Comparison of ENCODE assay signal across 18 cellular contexts in the genomic region with DNA sequence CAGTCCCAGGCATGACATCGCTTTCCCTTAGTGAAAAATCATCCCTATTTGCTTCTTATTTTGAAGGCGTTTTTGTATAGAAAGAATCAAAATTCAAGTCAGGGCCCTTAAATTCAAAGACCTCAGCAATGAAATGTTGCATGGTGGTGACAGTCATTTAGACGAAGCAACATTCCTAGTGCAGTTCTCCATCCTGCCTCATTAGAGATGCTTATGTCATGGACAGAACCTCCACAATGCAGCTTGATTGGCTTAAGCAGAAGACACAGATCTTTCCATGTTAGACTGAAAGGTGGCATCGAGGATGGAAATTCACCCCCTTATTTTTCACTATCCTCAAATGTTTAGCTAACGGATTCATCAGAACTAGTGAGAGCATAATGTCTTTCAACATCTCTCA. TPM values are rescaled to one million over a fixed set of nuclear protein-coding genes. Genes with fewer than 3 reads are reported as not detected.
A peak's percentile ranks its signal among the peaks of the same experiment; 100 is the strongest.
DNase-seq lines count a peak whose midpoint lies in the region; ATAC-seq, FAIRE-seq and TF ChIP-seq lines count a peak whose summit lies in the region.
"Had no signal": no experiment of that assay in that cellular context is flagged by ENCODE, and none has a peak within 500 bp of the region (broad histone marks: within the 10 kb centered on the region; RNA-seq: fewer than 3 reads in every experiment).

No MANE protein-coding gene starts in this region.

- H2BK15ac ChIP-seq in H1 (ENCODE audit: low read length), result no peak overlapping the region

- H3K27ac ChIP-seq in HEK293 (ENCODE audit: extremely low read depth, low read depth, low read length) (no peak overlapping the region), H1 (ENCODE audit: low read depth, low read length) (no peak overlapping the region), coronary artery (no peak overlapping the region)

- no peak for TF ChIP-seq EP300 in H1 (IDR thresholded peaks at IDR 0.05; ENCODE audit: borderline replicate concordance in 1 of 2, low read depth in 2 of 2, low read length in 2 of 2)

- H3K23ac ChIP-seq in H1 (ENCODE audit: insufficient read length), result no peak overlapping the region

- H4K5ac ChIP-seq in H1 (ENCODE audit: insufficient read length, low read depth, low read length), result no peak overlapping the region

- H3K18ac ChIP-seq in H1 (ENCODE audit: extremely low read depth, low read length), result no peak overlapping the region

- H3K23me2 ChIP-seq in H1 (ENCODE audit: low read depth, low read length), result no peaks in the 10 kb centered on the region

- no peak overlapping the region for H2AK5ac ChIP-seq in H1 (ENCODE audit: low read depth, low read length)

- H3K4me3 Mint-ChIP-seq in activated naive CD8-positive, alpha-beta T cell treated with anti-CD3 and anti-CD28 coated beads, Interleukin-2, amount 50 U/mL, for 24 hours, result no peak overlapping the region
- H3K4me3 Mint-ChIP-seq: CD4-positive, alpha-beta T cell had no signal

- TF ChIP-seq POLR2A in H1 (IDR thresholded peaks at IDR 0.05; ENCODE audit: control extremely low read depth in 1 of 2, low read depth in 2 of 2, low read length in 2 of 2), result no peak

- H2BK20ac ChIP-seq in H1 (ENCODE audit: low read length), result no peak overlapping the region

- H3K4me3 ChIP-seq in HEK293 (ENCODE audit: low read depth, low read length), result no peak overlapping the region
- H3K4me3 ChIP-seq in H1 (ENCODE audit: extremely low read depth in 1 of 4, insufficient read depth in 2 of 4, low read depth in 3 of 4, low read length in 4 of 4), result no peak overlapping the region
- no peak overlapping the region for H3K4me3 ChIP-seq in coronary artery
- H3K4me3 ChIP-seq: K562 had no signal

- H3K27ac Mint-ChIP-seq in activated naive CD8-positive, alpha-beta T cell treated with anti-CD3 and anti-CD28 coated beads, Interleukin-2, amount 50 U/mL, for 24 hours, result no peak overlapping the region
- H3K27ac Mint-ChIP-seq: CD4-positive, alpha-beta T cell had no signal

- TF ChIP-seq RAD21 in H1 (IDR thresholded peaks at IDR 0.05 in 1 of 2, conservative IDR thresholded peaks at IDR 0.05 in 1 of 2; ENCODE audit: low read depth in 2 of 2, low read length in 2 of 2), result no peak

- FAIRE-seq in H1 (lab: Jason Lieb, UNC), result peak; percentile 65
- FAIRE-seq: K562, RCC 7860 had no signal

- H3K27me3 ChIP-seq in H1 (replicated peaks in 1 of 4; ENCODE audit: control insufficient read depth in 3 of 4, extremely low read depth in 1 of 4, insufficient read depth in 3 of 4, low read length in 3 of 4), result no peaks in the 10 kb centered on the region

- POLR2A ChIA-PET in HEK293 (lab: Yijun Ruan, JAX), result interaction anchor here (1.0 kb wide), 1 partner anchor 53 kb away, joined by 3 read pairs; the partner anchor contains the start of gene CALM1
- POLR2A ChIA-PET in H1 (lab: Charles Lee; ENCODE audit: partially characterized antibody), result interaction anchor here (1.3 to 1.8 kb wide), 3 partner anchors 30 to 53 kb away, joined by 3 to 6 read pairs (median 3); partner anchors contain the start of gene CALM1

- TF ChIP-seq CTCF in HEK293 (tag by site-specific recombination; IDR thresholded peaks at IDR 0.05) (no peak), H1 (IDR thresholded peaks at IDR 0.05; ENCODE audit: control extremely low read depth in 1 of 3, insufficient read depth in 1 of 3, low read depth in 1 of 3, low read length in 3 of 3) (no peak), coronary artery (IDR thresholded peaks at IDR 0.05) (no peak)

- no peak overlapping the region for H3K4ac ChIP-seq in H1 (replicated peaks; ENCODE audit: insufficient read length, low read depth, low read length)

- H3K4me2 ChIP-seq in H1 (ENCODE audit: insufficient read depth in 1 of 2, low read depth in 2 of 2, low read length in 2 of 2), result no peak overlapping the region

- no peaks in the 10 kb centered on the region for H3K79me2 ChIP-seq in H1 (ENCODE audit: control insufficient read depth in 1 of 2, insufficient read depth in 2 of 2, low read length in 2 of 2)

- H3K9me3 Mint-ChIP-seq in activated naive CD8-positive, alpha-beta T cell treated with anti-CD3 and anti-CD28 coated beads, Interleukin-2, amount 50 U/mL, for 24 hours, result no peaks in the 10 kb centered on the region
- H3K9me3 Mint-ChIP-seq: CD4-positive, alpha-beta T cell had no signal

- H3K27me3 Mint-ChIP-seq in activated naive CD8-positive, alpha-beta T cell treated with anti-CD3 and anti-CD28 coated beads, Interleukin-2, amount 50 U/mL, for 24 hours, result peaks cover 7% of the 10 kb centered on the region

- no peaks in the 10 kb centered on the region for H3K79me1 ChIP-seq in H1 (ENCODE audit: low read depth, low read length)

- no peaks in the 10 kb centered on the region for H3K4me1 Mint-ChIP-seq in activated naive CD8-positive, alpha-beta T cell treated with anti-CD3 and anti-CD28 coated beads, Interleukin-2, amount 50 U/mL, for 24 hours

- H2BK5ac ChIP-seq in H1 (ENCODE audit: low read depth, low read length), result no peak overlapping the region

- no peak overlapping the region for H4K8ac ChIP-seq in H1 (ENCODE audit: extremely low read depth, insufficient read depth, low read length)

- no peak overlapping the region for H4K91ac ChIP-seq in H1 (replicated peaks; ENCODE audit: insufficient read length, low read length)

- no peaks in the 10 kb centered on the region for H3K9me3 ChIP-seq in HEK293 (ENCODE audit: control insufficient read depth, insufficient read depth, low read depth, low read length)
- H3K9me3 ChIP-seq in H1 (ENCODE audit: insufficient read depth in 2 of 2, low read depth in 1 of 2, low read length in 1 of 2), result no peaks in the 10 kb centered on the region

- ATAC-seq in activated naive CD8-positive, alpha-beta T cell treated with anti-CD3 and anti-CD28 coated beads, Interleukin-2, amount 50 U/mL, for 24 hours, result no peak
- ATAC-seq: K562, Right ventricle myocardium inferior had no signal

- H3K9ac ChIP-seq in H1 (replicated peaks in 1 of 4; ENCODE audit: extremely low read depth in 1 of 4, low read depth in 3 of 4, low read length in 3 of 4), result no peak overlapping the region

- peak; percentile 23 for DNase-seq in NCI-H82 (lab: John Stamatoyannopoulos, UW)
- no peak for DNase-seq in NCI-H82 treated with DMSO at 0.1 percent for 48 hours (lab: John Stamatoyannopoulos, UW; ENCODE audit: unreplicated experiment)
- DNase-seq in H1 (ENCODE audit: low read depth in 1 of 2, low spot score in 2 of 2), result no peak
- DNase-seq in retina, result peak; percentile 20
- no peak for DNase-seq in activated naive CD8-positive, alpha-beta T cell treated with anti-CD3 and anti-CD28 coated beads, Interleukin-2, amount 50 U/mL, for 24 hours
- DNase-seq in coronary artery (ENCODE audit: low spot score), result no peak
- DNase-seq: Calu3; CD4-positive, alpha-beta T cell; DMS79 treated with DMSO at 0.1 percent for 48 hours; H7; NCI-H1105; NCI-H226; NCI-H524; NK-92 treated with Interleukin-12 subunit alpha and Interleukin-12 subunit beta, amount 100 ng/mL, for 24 hours had no signal

- peaks cover 7% of the 10 kb centered on the region for H3K4me1 ChIP-seq in HEK293 (ENCODE audit: control insufficient read depth, insufficient read depth, low read length)
- H3K4me1 ChIP-seq in H1 (replicated peaks in 1 of 4; ENCODE audit: control insufficient read depth in 3 of 4, insufficient read depth in 4 of 4, low read length in 3 of 4), result peaks cover 0 to 5% (median 4%) of the 10 kb centered on the region in 4 experiments; a peak in 3 of 7 replicates

- no peaks in the 10 kb centered on the region for H4K20me1 ChIP-seq in H1 (replicated peaks in 1 of 2; ENCODE audit: control insufficient read depth in 1 of 2, insufficient read depth in 2 of 2, low read length in 2 of 2)

- no peak overlapping the region for H2BK12ac ChIP-seq in H1 (ENCODE audit: low read depth, low read length)

- 84% methylated on average over 5 of the region's 5 CpGs; no CpG with 5 or more reads in 1 of the 2 experiments for WGBS in H1 (ENCODE audit: extremely low coverage in 1 of 2, insufficient coverage in 1 of 2, insufficient read length in 1 of 2, insufficient replicate concordance in 2 of 2, low coverage in 1 of 2, low lambda C conversion rate in 2 of 2, missing lambda C conversion rate in 1 of 2), 2 experiments

- no peak overlapping the region for H2AFZ ChIP-seq in H1 (ENCODE audit: low read length)

- H3K14ac ChIP-seq in H1 (ENCODE audit: insufficient read length), result no peak overlapping the region

- H2BK120ac ChIP-seq in H1 (replicated peaks; ENCODE audit: low read depth, low read length), result no peak overlapping the region

- H3K36me3 ChIP-seq in HEK293 (ENCODE audit: control insufficient read depth in 2 of 2, insufficient read depth in 1 of 2, low read length in 2 of 2) (no peaks in the 10 kb centered on the region), H1 (ENCODE audit: control insufficient read depth in 2 of 4, insufficient read depth in 4 of 4, low read length in 3 of 4) (no peaks in the 10 kb centered on the region)

- CTCF ChIA-PET in HEK293 (lab: Yijun Ruan, JAX), result no interaction called here
- CTCF ChIA-PET in H1 (lab: Charles Lee; ENCODE audit: partially characterized antibody), result interaction anchor here (1.3 kb wide), 1 partner anchor 142 kb away, joined by 3 read pairs; no protein-coding TSS in a partner anchor

- no peak overlapping the region for H3K56ac ChIP-seq in H1 (replicated peaks; ENCODE audit: insufficient read length, low read depth, low read length)

- H3K36me3 Mint-ChIP-seq in activated naive CD8-positive, alpha-beta T cell treated with anti-CD3 and anti-CD28 coated beads, Interleukin-2, amount 50 U/mL, for 24 hours (ENCODE audit: low read depth), result no peaks in the 10 kb centered on the region

TF ChIP-seq in H1, 55 proteins besides CTCF, POLR2A, EP300 and RAD21 (continues in another document):
- no peak for TF ChIP-seq CHD2 (IDR thresholded peaks at IDR 0.05; ENCODE audit: low read length)

RNA-seq across cellular contexts. Expression of gene NRDE2, which starts 12.5 kb away (rescaled TPM):
- total RNA-seq in H1 (2021; fragmentation: NEBNext Ultra II Directional; extraction: Animal tissue kit (Norgen Biotek cat#: 25700)), result 10.7 and 12.1 TPM in 2 replicates
- 4.9 and 5.4 TPM in 2 replicates for polyA plus RNA-seq in H1 (2011; rRNA removed)
- 6.0 TPM for polyA plus RNA-seq in H1 (2011; cell fraction: cytosol; rRNA removed)
- 11.3 TPM for polyA plus RNA-seq in H1 (2011; cell fraction: nucleus; rRNA removed)
- 5.5 to 7.6 TPM (median 7.0 TPM) in 4 replicates for polyA plus RNA-seq in H1 (2012, experiment 1 of 2)
- 0.97 TPM for polyA plus RNA-seq in H1 (2012, experiment 2 of 2)
- polyA plus RNA-seq in H1 (2013, experiment 1 of 2), result 5.5 TPM
- 5.2 TPM for polyA plus RNA-seq in H1 (2013, experiment 2 of 2)
- polyA minus RNA-seq in H1 (2011; rRNA and poly(A)+ RNA removed), result 12.6 and 25.2 TPM in 2 replicates
- polyA minus RNA-seq in H1 (2011; cell fraction: cytosol; rRNA and poly(A)+ RNA removed), result 9.0 TPM
- 27.0 TPM for polyA minus RNA-seq in H1 (2011; cell fraction: nucleus; rRNA and poly(A)+ RNA removed)

RNA-seq across cellular contexts. Expression of gene CALM1, which starts 52.5 kb away (rescaled TPM):
- total RNA-seq in H1 (2021; fragmentation: NEBNext Ultra II Directional; extraction: Animal tissue kit (Norgen Biotek cat#: 25700)), result 398 and 422 TPM in 2 replicates
- polyA plus RNA-seq in H1 (2011; rRNA removed), result 279 and 285 TPM in 2 replicates
- 386 TPM for polyA plus RNA-seq in H1 (2011; cell fraction: cytosol; rRNA removed)
- polyA plus RNA-seq in H1 (2011; cell fraction: nucleus; rRNA removed), result 172 TPM
- polyA plus RNA-seq in H1 (2012, experiment 1 of 2), result 280 to 423 TPM (median 293 TPM) in 4 replicates
- 59.7 TPM for polyA plus RNA-seq in H1 (2012, experiment 2 of 2)
- polyA plus RNA-seq in H1 (2013, experiment 1 of 2), result 408 TPM
- 425 TPM for polyA plus RNA-seq in H1 (2013, experiment 2 of 2)
- 201 and 209 TPM in 2 replicates for polyA minus RNA-seq in H1 (2011; rRNA and poly(A)+ RNA removed)
- polyA minus RNA-seq in H1 (2011; cell fraction: cytosol; rRNA and poly(A)+ RNA removed), result 260 TPM
- polyA minus RNA-seq in H1 (2011; cell fraction: nucleus; rRNA and poly(A)+ RNA removed), result 276 TPM

Comparison
In these comparisons a context has a peak if more than half of its experiments do, and no peak if none do; other contexts are left out.
1. DNase-seq: peak in NCI-H82 (single experiment) and retina (single experiment); none in NCI-H82 treated with DMSO at 0.1 percent for 48 hours (single experiment), H1 (0 of 2), activated naive CD8-positive, alpha-beta T cell treated with anti-CD3 and anti-CD28 coated beads, Interleukin-2, amount 50 U/mL, for 24 hours (single experiment) and coronary artery (single experiment).